Comparison of ENCODE assay signal across 28 cellular contexts in the genomic region with DNA sequence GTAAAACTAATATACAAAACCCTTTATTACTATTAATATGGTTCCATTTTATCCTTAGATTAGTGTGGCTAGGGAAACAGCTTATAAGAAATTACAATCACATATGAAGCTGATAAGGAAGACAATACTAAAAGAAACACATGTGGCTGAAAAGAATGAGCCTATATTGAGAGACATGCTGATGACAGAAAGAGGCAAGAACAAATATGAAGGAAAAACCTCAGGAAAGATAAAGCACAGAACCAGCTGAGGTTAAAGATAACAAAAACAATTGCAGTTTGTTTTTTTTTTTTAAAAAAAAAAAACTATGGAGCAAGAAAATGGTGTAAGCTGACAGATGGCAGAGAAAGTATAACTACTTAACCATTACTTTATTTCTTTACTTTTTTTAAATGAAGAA.
DNase-seq lines count a peak whose midpoint lies in the region; ATAC-seq, FAIRE-seq and TF ChIP-seq lines count a peak whose summit lies in the region.
"Had no signal": no experiment of that assay in that cellular context is flagged by ENCODE, and none has a peak within 500 bp of the region (broad histone marks: within the 10 kb centered on the region; RNA-seq: fewer than 3 reads in every experiment).

No MANE protein-coding gene starts in this region.

- H3K36me3 ChIP-seq in BLaER1 (no peaks in the 10 kb centered on the region), K562 (ENCODE audit: control insufficient read depth, insufficient read depth, low read length) (no peaks in the 10 kb centered on the region), HAP-1 (replicated peaks) (no peaks in the 10 kb centered on the region)
- H3K36me3 ChIP-seq: BE2C had no signal

- H3K9ac ChIP-seq in BLaER1 (no peak overlapping the region), K562 (ENCODE audit: insufficient read depth in 1 of 2, low read depth in 2 of 2, low read length in 2 of 2) (no peak overlapping the region)
- H3K9ac ChIP-seq: SK-N-SH had no signal

- POLR2A ChIA-PET in K562 (lab: Yijun Ruan, JAX) = interaction anchor here (1.1 kb wide), 2 partner anchors 17 to 21 kb away, joined by 4 read pairs; no protein-coding TSS in a partner anchor

- H3K4me2 ChIP-seq in BLaER1 = peak overlapping the region; percentile 58; the same call in 1 of the 2 replicates
- no peak overlapping the region for H3K4me2 ChIP-seq in K562 (ENCODE audit: insufficient read depth, low read length)
- H3K4me2 ChIP-seq: SK-N-SH had no signal

- H3K4me3 Mint-ChIP-seq in activated naive CD8-positive, alpha-beta T cell treated with anti-CD3 and anti-CD28 coated beads, Interleukin-2, amount 50 U/mL, for 24 hours = no peak overlapping the region
- H3K4me3 Mint-ChIP-seq: CD4-positive, CD25-positive, alpha-beta regulatory T cell had no signal

- peak; percentile 50 for ATAC-seq in K562
- ATAC-seq in activated naive CD8-positive, alpha-beta T cell treated with anti-CD3 and anti-CD28 coated beads, Interleukin-2, amount 50 U/mL, for 24 hours = no peak
- ATAC-seq: GM12878, HCT116, PC-3 had no signal

- no peak overlapping the region for H3K4me3 ChIP-seq in BLaER1
- H3K4me3 ChIP-seq in K562 = no peak overlapping the region
- H3K4me3 ChIP-seq in fibroblast of the aortic adventitia (ENCODE audit: low read depth, low read length) = no peak overlapping the region
- no peak overlapping the region for H3K4me3 ChIP-seq in HAP-1
- H3K4me3 ChIP-seq: GM12878 had no signal

- H3K27me3 Mint-ChIP-seq in activated naive CD8-positive, alpha-beta T cell treated with anti-CD3 and anti-CD28 coated beads, Interleukin-2, amount 50 U/mL, for 24 hours = no peaks in the 10 kb centered on the region
- H3K27me3 Mint-ChIP-seq: CD4-positive, CD25-positive, alpha-beta regulatory T cell had no signal

- DNase-seq in OCI-M1 (lab: John Stamatoyannopoulos, UW) (peak; percentile 82), K562 (ENCODE audit: extremely low read depth in 1 of 4, low spot score in 3 of 4) (peak in 1 of 4 experiments; percentile 17), fibroblast of the aortic adventitia (ENCODE audit: low read depth) (peak; percentile 84), cerebellar nuclear complex (lab: John Stamatoyannopoulos, UW) (no peak), medulla oblongata (ENCODE audit: extremely low spot score) (no peak), HAP-1 (ENCODE audit: low spot score in 2 of 2) (no peak)
- no peak for DNase-seq in activated naive CD8-positive, alpha-beta T cell treated with anti-CD3 and anti-CD28 coated beads, Interleukin-2, amount 50 U/mL, for 24 hours
- DNase-seq: 8988T; ACHN; BE2C; Caco-2; CD4-positive, CD25-positive, alpha-beta regulatory T cell; EL; GDM1; IMR-90; NCI-H1048; NCI-H1417; NCI-H1694; NCI-H2081; NCI-H446; NCI-H524 treated with DMSO at 0.1 percent for 48 hours; NCI-H774; PC-3; SK-N-SH had no signal

- H3K79me2 ChIP-seq in K562 (ENCODE audit: control insufficient read depth, insufficient read depth, low read length) = no peaks in the 10 kb centered on the region

- no peaks in the 10 kb centered on the region for H3K36me3 Mint-ChIP-seq in activated naive CD8-positive, alpha-beta T cell treated with anti-CD3 and anti-CD28 coated beads, Interleukin-2, amount 50 U/mL, for 24 hours (ENCODE audit: low read depth)
- H3K36me3 Mint-ChIP-seq: CD4-positive, CD25-positive, alpha-beta regulatory T cell had no signal

- H3K27ac ChIP-seq in BLaER1 (no peak overlapping the region), K562 (ENCODE audit: extremely low read depth, low read depth, low read length) (no peak overlapping the region)

- no TSS peak for BruUV-seq in K562 (replicated peaks; lab: Mats Ljungman, UMichigan)

- TF ChIP-seq RAD21 in K562 (CRISPR knock-in tag; conservative IDR thresholded peaks at IDR 0.05 in 1 of 2, IDR thresholded peaks at IDR 0.05 in 1 of 2) = no peak

- intact Hi-C loops in K562 (cut with micrococcal nuclease) = no loop called here

- no peak overlapping the region for H3K27ac Mint-ChIP-seq in activated naive CD8-positive, alpha-beta T cell treated with anti-CD3 and anti-CD28 coated beads, Interleukin-2, amount 50 U/mL, for 24 hours
- H3K27ac Mint-ChIP-seq: CD4-positive, CD25-positive, alpha-beta regulatory T cell had no signal

- no peak for TF ChIP-seq CTCF in K562 (IDR thresholded peaks at IDR 0.05 in 2 of 3, conservative IDR thresholded peaks at IDR 0.05 in 1 of 3; ENCODE audit: insufficient read depth in 2 of 3, low read depth in 1 of 3, low read length in 3 of 3)
- no peak for TF ChIP-seq CTCF in fibroblast of the aortic adventitia (IDR thresholded peaks at IDR 0.05; ENCODE audit: insufficient read depth, low read length)

- H3K9me1 ChIP-seq in K562 (ENCODE audit: control insufficient read depth, insufficient read depth, low read length) = no peaks in the 10 kb centered on the region

- TF ChIP-seq POLR2A in K562 (conservative IDR thresholded peaks at IDR 0.05) = no peak

- peak; percentile 81 for TF ChIP-seq EP300 in K562 (IDR thresholded peaks at IDR 0.05; ENCODE audit: low read length)

- in situ Hi-C loops in K562 (cut with MboI) (loop anchor here (10.0 kb wide), 1 partner anchor 376 kb away; no protein-coding TSS in a partner anchor), HAP-1 (cut with MboI; ENCODE audit: low sequenced_read_pairs) (no loop called here)

- H3K27me3 ChIP-seq in BLaER1 (no peaks in the 10 kb centered on the region), K562 (ENCODE audit: control insufficient read depth in 2 of 2, insufficient read depth in 2 of 2, low read length in 2 of 2) (no peaks in the 10 kb centered on the region), HAP-1 (ENCODE audit: low read depth) (peaks cover 5% of the 10 kb centered on the region)
- H3K27me3 ChIP-seq: BE2C had no signal

- H3K4me1 ChIP-seq in BLaER1 (peaks cover 23% of the 10 kb centered on the region), K562 (replicated peaks in 1 of 2; ENCODE audit: control insufficient read depth in 2 of 2, insufficient read depth in 2 of 2, low read length in 2 of 2) (peaks cover 6 to 16% of the 10 kb centered on the region in 2 experiments; a peak in 4 of 5 replicates), HAP-1 (peaks cover 2% of the 10 kb centered on the region)

- no peak for FAIRE-seq in K562 (lab: Jason Lieb, UNC)
- FAIRE-seq: GM12878, H1 had no signal

- no peaks in the 10 kb centered on the region for H3K9me3 Mint-ChIP-seq in activated naive CD8-positive, alpha-beta T cell treated with anti-CD3 and anti-CD28 coated beads, Interleukin-2, amount 50 U/mL, for 24 hours
- H3K9me3 Mint-ChIP-seq: CD4-positive, CD25-positive, alpha-beta regulatory T cell had no signal

- CTCF ChIA-PET in K562 (lab: Yijun Ruan, JAX; ENCODE audit: low intra/inter-chr PET ratio) = no interaction called here

- H3K4me1 Mint-ChIP-seq in activated naive CD8-positive, alpha-beta T cell treated with anti-CD3 and anti-CD28 coated beads, Interleukin-2, amount 50 U/mL, for 24 hours = no peaks in the 10 kb centered on the region
- H3K4me1 Mint-ChIP-seq: CD4-positive, CD25-positive, alpha-beta regulatory T cell had no signal

- no peaks in the 10 kb centered on the region for H4K20me1 ChIP-seq in BLaER1
- no peaks in the 10 kb centered on the region for H4K20me1 ChIP-seq in K562 (replicated peaks; ENCODE audit: control insufficient read depth, insufficient read depth, low read length)

- no peaks in the 10 kb centered on the region for H3K9me3 ChIP-seq in BLaER1
- H3K9me3 ChIP-seq in K562 (replicated peaks; ENCODE audit: control insufficient read depth, insufficient read depth, low read depth, low read length) = no peaks in the 10 kb centered on the region
- H3K9me3 ChIP-seq in HAP-1 = no peaks in the 10 kb centered on the region
- H3K9me3 ChIP-seq: BE2C, Caco-2, SK-N-SH had no signal

- no peak overlapping the region for H2AFZ ChIP-seq in K562 (ENCODE audit: low read depth, low read length)

TF ChIP-seq in K562, 482 proteins besides CTCF, POLR2A, EP300 and RAD21 (continues in another document):
- TF ChIP-seq ZSCAN29 (IDR thresholded peaks at IDR 0.05) (no peak), SRSF9 (IDR thresholded peaks at IDR 0.05; ENCODE audit: borderline replicate concordance, low read depth, low read length) (no peak), ARID2 (IDR thresholded peaks at IDR 0.05) (no peak), SMARCA4 (IDR thresholded peaks at IDR 0.05) (peak; percentile 82), FOXA3 (CRISPR knock-in tag; conservative IDR thresholded peaks at IDR 0.05 in 1 of 2, IDR thresholded peaks at IDR 0.05 in 1 of 2) (peak in 1 of 2 experiments; percentile 79; a peak in 2 of 4 replicates), TBL1XR1 (IDR thresholded peaks at IDR 0.05; ENCODE audit: low read length in 2 of 2) (0 out of 4 replicates have a peak, but pooled peaks of 1 of the 2 experiments have one; percentile 34), ZNF644 (tag; IDR thresholded peaks at IDR 0.05; ENCODE audit: low read depth) (0 out of 2 replicates have a peak, but pooled peaks have one; percentile 53), NFIC (IDR thresholded peaks at IDR 0.05) (no peak), PCBP1 (IDR thresholded peaks at IDR 0.05; ENCODE audit: low read depth, low read length, poor library complexity, severe bottlenecking) (no peak), PURB (CRISPR knock-in tag; IDR thresholded peaks at IDR 0.05; ENCODE audit: low read depth) (no peak), TRIM24 (IDR thresholded peaks at IDR 0.05) (peak; percentile 82 to 86; a peak in 3 of 4 replicates), ARID1B (IDR thresholded peaks at IDR 0.05) (peak; percentile 82)
- TF ChIP-seq, protein P1, sequence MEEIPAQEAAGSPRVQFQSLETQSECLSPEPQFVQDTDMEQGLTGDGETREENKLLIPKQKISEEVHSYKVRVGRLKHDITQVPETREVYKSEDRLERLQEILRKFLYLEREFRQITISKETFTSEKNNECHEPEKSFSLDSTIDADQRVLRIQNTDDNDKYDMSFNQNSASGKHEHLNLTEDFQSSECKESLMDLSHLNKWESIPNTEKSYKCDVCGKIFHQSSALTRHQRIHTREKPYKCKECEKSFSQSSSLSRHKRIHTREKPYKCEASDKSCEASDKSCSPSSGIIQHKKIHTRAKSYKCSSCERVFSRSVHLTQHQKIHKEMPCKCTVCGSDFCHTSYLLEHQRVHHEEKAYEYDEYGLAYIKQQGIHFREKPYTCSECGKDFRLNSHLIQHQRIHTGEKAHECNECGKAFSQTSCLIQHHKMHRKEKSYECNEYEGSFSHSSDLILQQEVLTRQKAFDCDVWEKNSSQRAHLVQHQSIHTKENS (CRISPR knock-in tag; IDR thresholded peaks at IDR 0.05) = no peak
- TF ChIP-seq, protein P2, sequence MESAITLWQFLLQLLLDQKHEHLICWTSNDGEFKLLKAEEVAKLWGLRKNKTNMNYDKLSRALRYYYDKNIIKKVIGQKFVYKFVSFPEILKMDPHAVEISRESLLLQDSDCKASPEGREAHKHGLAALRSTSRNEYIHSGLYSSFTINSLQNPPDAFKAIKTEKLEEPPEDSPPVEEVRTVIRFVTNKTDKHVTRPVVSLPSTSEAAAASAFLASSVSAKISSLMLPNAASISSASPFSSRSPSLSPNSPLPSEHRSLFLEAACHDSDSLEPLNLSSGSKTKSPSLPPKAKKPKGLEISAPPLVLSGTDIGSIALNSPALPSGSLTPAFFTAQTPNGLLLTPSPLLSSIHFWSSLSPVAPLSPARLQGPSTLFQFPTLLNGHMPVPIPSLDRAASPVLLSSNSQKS (CRISPR knock-in tag; IDR thresholded peaks at IDR 0.05) = no peak

Comparison
In these comparisons a context has a peak if more than half of its experiments do, and no peak if none do; other contexts are left out.
1. DNase-seq: peak in OCI-M1 (single experiment) and fibroblast of the aortic adventitia (single experiment); none in cerebellar nuclear complex (0 of 2), medulla oblongata (single experiment), HAP-1 (0 of 2) and activated naive CD8-positive, alpha-beta T cell treated with anti-CD3 and anti-CD28 coated beads, Interleukin-2, amount 50 U/mL, for 24 hours (single experiment).